Comparison of ENCODE assay signal across 24 cellular contexts in genomic region chr10:96648297-96648696, GRCh38.
A peak's percentile ranks its signal among the peaks of the same experiment; 100 is the strongest.
DNase-seq lines count a peak whose midpoint lies in the region; ATAC-seq and TF ChIP-seq lines count a peak whose summit lies in the region.
"Had no signal": no experiment of that assay in that cellular context is flagged by ENCODE, and none has a peak within 500 bp of the region (broad histone marks: within the 10 kb centered on the region; RNA-seq: fewer than 3 reads in every experiment).

No MANE protein-coding gene starts in this region.

- H3K27ac ChIP-seq in right lobe of liver: peak overlapping the region; percentile 60 to 90 (median 80)
- H3K27ac ChIP-seq: dorsolateral prefrontal cortex, ovary, RWPE1 had no signal

- no peaks in the 10 kb centered on the region for H3K27me3 ChIP-seq in right lobe of liver
- H3K27me3 ChIP-seq: ovary, upper lobe of left lung had no signal

- H3K9me3 ChIP-seq in right lobe of liver: no peaks in the 10 kb centered on the region
- H3K9me3 ChIP-seq: ovary, upper lobe of left lung had no signal

- intact Hi-C loops in right lobe of liver (cut with DNase I): no loop called here

- peaks cover 0 to 53% (median 14%) of the 10 kb centered on the region in 4 donors for H3K4me1 ChIP-seq in right lobe of liver

- H3K36me3 ChIP-seq in right lobe of liver: peaks cover 6 to 49% (median 11%) of the 10 kb centered on the region in 4 donors
- H3K36me3 ChIP-seq: ovary had no signal

- H3K4me1 Mint-ChIP-seq in activated naive CD8-positive, alpha-beta T cell treated with anti-CD3 and anti-CD28 coated beads, Interleukin-2, amount 10 ng/mL, durations not matched to agents 7 days and 5 days: peaks cover 45% of the 10 kb centered on the region
- peaks cover 47% of the 10 kb centered on the region for H3K4me1 Mint-ChIP-seq in activated naive CD8-positive, alpha-beta T cell treated with anti-CD3 and anti-CD28 coated beads for 36 hours
- H3K4me1 Mint-ChIP-seq in activated T-helper 17 cell treated with anti-CD3 and anti-CD28 coated beads, Interleukin-2, amount 50 U/mL, for 72 hours: peaks cover 38% of the 10 kb centered on the region
- peaks cover 69 to 92% of the 10 kb centered on the region in 2 donors for H3K4me1 Mint-ChIP-seq in stimulated activated naive B cell treated with anti-CD40 and anti-IgM and Interleukin-4, amounts not matched to agents 10 μg/mL and 1 μg/mL and 100 μg/mL, for 72 hours

- H3K36me3 Mint-ChIP-seq in activated naive CD8-positive, alpha-beta T cell treated with anti-CD3 and anti-CD28 coated beads, Interleukin-2, amount 10 ng/mL, durations not matched to agents 7 days and 5 days: peaks cover 6% of the 10 kb centered on the region
- peaks cover 15% of the 10 kb centered on the region for H3K36me3 Mint-ChIP-seq in activated naive CD8-positive, alpha-beta T cell treated with anti-CD3 and anti-CD28 coated beads for 36 hours
- peaks cover 5% of the 10 kb centered on the region for H3K36me3 Mint-ChIP-seq in activated T-helper 17 cell treated with anti-CD3 and anti-CD28 coated beads, Interleukin-2, amount 50 U/mL, for 72 hours (ENCODE audit: low read depth)
- H3K36me3 Mint-ChIP-seq in stimulated activated naive B cell treated with anti-CD40 and anti-IgM and Interleukin-4, amounts not matched to agents 10 μg/mL and 1 μg/mL and 100 μg/mL, for 72 hours: peaks cover 57 to 79% of the 10 kb centered on the region in 2 donors
- H3K36me3 Mint-ChIP-seq: activated naive CD8-positive, alpha-beta T cell; naive thymus-derived CD8-positive, alpha-beta T cell had no signal

- no peak for ATAC-seq in activated naive CD8-positive, alpha-beta T cell treated with anti-CD3 and anti-CD28 coated beads, Interleukin-2, amount 10 ng/mL, durations not matched to agents 7 days and 5 days (ENCODE audit: low read depth)
- peak; percentile 54 for ATAC-seq in activated T-helper 17 cell treated with anti-CD3 and anti-CD28 coated beads, Interleukin-2, amount 50 U/mL, for 72 hours (replicated peaks)
- ATAC-seq in right lobe of liver: peak; percentile 22 to 66 (median 41)
- peak; percentile 14 for ATAC-seq in stimulated activated naive B cell treated with anti-CD40 and anti-IgM and Interleukin-4, amounts not matched to agents 10 μg/mL and 1 μg/mL and 100 μg/mL, for 72 hours (replicated peaks)
- ATAC-seq in GM21423 (IDR thresholded peaks at IDR 0.05; ENCODE audit: unreplicated experiment): no peak
- ATAC-seq in GM21619 (IDR thresholded peaks at IDR 0.05; ENCODE audit: unreplicated experiment): no peak
- ATAC-seq: naive thymus-derived CD8-positive, alpha-beta T cell had no signal

- peak overlapping the region; percentile 30 for H3K27ac Mint-ChIP-seq in activated naive CD8-positive, alpha-beta T cell treated with anti-CD3 and anti-CD28 coated beads, Interleukin-2, amount 10 ng/mL, durations not matched to agents 7 days and 5 days
- no peak overlapping the region for H3K27ac Mint-ChIP-seq in activated naive CD8-positive, alpha-beta T cell treated with anti-CD3 and anti-CD28 coated beads for 36 hours
- H3K27ac Mint-ChIP-seq in activated T-helper 17 cell treated with anti-CD3 and anti-CD28 coated beads, Interleukin-2, amount 50 U/mL, for 72 hours: peak overlapping the region; percentile 91
- peak overlapping the region; percentile 76 for H3K27ac Mint-ChIP-seq in stimulated activated naive B cell treated with anti-CD40 and anti-IgM and Interleukin-4, amounts not matched to agents 10 μg/mL and 1 μg/mL and 100 μg/mL, for 72 hours
- H3K27ac Mint-ChIP-seq: activated naive CD8-positive, alpha-beta T cell had no signal

- H3K4me3 Mint-ChIP-seq in activated naive CD8-positive, alpha-beta T cell treated with anti-CD3 and anti-CD28 coated beads, Interleukin-2, amount 10 ng/mL, durations not matched to agents 7 days and 5 days: no peak overlapping the region
- no peak overlapping the region for H3K4me3 Mint-ChIP-seq in activated naive CD8-positive, alpha-beta T cell treated with anti-CD3 and anti-CD28 coated beads for 36 hours
- H3K4me3 Mint-ChIP-seq in activated T-helper 17 cell treated with anti-CD3 and anti-CD28 coated beads, Interleukin-2, amount 50 U/mL, for 72 hours: peak overlapping the region; percentile 70
- H3K4me3 Mint-ChIP-seq in stimulated activated naive B cell treated with anti-CD40 and anti-IgM and Interleukin-4, amounts not matched to agents 10 μg/mL and 1 μg/mL and 100 μg/mL, for 72 hours: no peak overlapping the region
- H3K4me3 Mint-ChIP-seq: activated naive CD8-positive, alpha-beta T cell; naive thymus-derived CD8-positive, alpha-beta T cell had no signal

- no peaks in the 10 kb centered on the region for H3K9me3 Mint-ChIP-seq in activated naive CD8-positive, alpha-beta T cell treated with anti-CD3 and anti-CD28 coated beads, Interleukin-2, amount 10 ng/mL, durations not matched to agents 7 days and 5 days
- no peaks in the 10 kb centered on the region for H3K9me3 Mint-ChIP-seq in activated naive CD8-positive, alpha-beta T cell treated with anti-CD3 and anti-CD28 coated beads for 36 hours
- H3K9me3 Mint-ChIP-seq in activated T-helper 17 cell treated with anti-CD3 and anti-CD28 coated beads, Interleukin-2, amount 50 U/mL, for 72 hours: no peaks in the 10 kb centered on the region
- peaks cover 0 to 2% of the 10 kb centered on the region in 2 donors for H3K9me3 Mint-ChIP-seq in stimulated activated naive B cell treated with anti-CD40 and anti-IgM and Interleukin-4, amounts not matched to agents 10 μg/mL and 1 μg/mL and 100 μg/mL, for 72 hours
- H3K9me3 Mint-ChIP-seq: naive thymus-derived CD8-positive, alpha-beta T cell had no signal

- no peaks in the 10 kb centered on the region for H3K27me3 Mint-ChIP-seq in activated naive CD8-positive, alpha-beta T cell treated with anti-CD3 and anti-CD28 coated beads, Interleukin-2, amount 10 ng/mL, durations not matched to agents 7 days and 5 days
- no peaks in the 10 kb centered on the region for H3K27me3 Mint-ChIP-seq in activated naive CD8-positive, alpha-beta T cell treated with anti-CD3 and anti-CD28 coated beads for 36 hours
- H3K27me3 Mint-ChIP-seq in activated T-helper 17 cell treated with anti-CD3 and anti-CD28 coated beads, Interleukin-2, amount 50 U/mL, for 72 hours: no peaks in the 10 kb centered on the region
- no peaks in the 10 kb centered on the region for H3K27me3 Mint-ChIP-seq in stimulated activated naive B cell treated with anti-CD40 and anti-IgM and Interleukin-4, amounts not matched to agents 10 μg/mL and 1 μg/mL and 100 μg/mL, for 72 hours
- H3K27me3 Mint-ChIP-seq: activated naive CD8-positive, alpha-beta T cell; naive thymus-derived CD8-positive, alpha-beta T cell had no signal

- TF ChIP-seq CTCF in right lobe of liver (IDR thresholded peaks at IDR 0.05): no peak

- POLR2A ChIA-PET in activated naive CD8-positive, alpha-beta T cell treated with anti-CD3 and anti-CD28 coated beads, Interleukin-2, amount 10 ng/mL, durations not matched to agents 7 days and 5 days (lab: Charles Lee): no interaction called here

- no peak overlapping the region for H3K4me3 ChIP-seq in right lobe of liver
- H3K4me3 ChIP-seq: dorsolateral prefrontal cortex, ovary, smooth muscle cell, upper lobe of left lung had no signal

- WGBS in right lobe of liver (ENCODE audit: insufficient coverage, low coverage, low lambda C conversion rate, missing lambda C conversion rate): 27% methylated on average over 4 of the region's 6 CpGs

- no peak for TF ChIP-seq POLR2A in right lobe of liver (IDR thresholded peaks at IDR 0.05)

- no peak for DNase-seq in activated naive CD8-positive, alpha-beta T cell treated with anti-CD3 and anti-CD28 coated beads, Interleukin-2, amount 10 ng/mL, durations not matched to agents 7 days and 5 days
- no peak for DNase-seq in activated naive CD8-positive, alpha-beta T cell treated with anti-CD3 and anti-CD28 coated beads for 36 hours
- DNase-seq in right lobe of liver (no peak), DMS79 treated with DMSO at 0.1 percent for 48 hours (lab: John Stamatoyannopoulos, UW) (no peak)
- no peak for DNase-seq in stimulated activated naive B cell treated with anti-CD40 and anti-IgM and Interleukin-4, amounts not matched to agents 10 μg/mL and 1 μg/mL and 100 μg/mL, for 72 hours
- DNase-seq: caudate nucleus; COR-L47; DMS53; dorsolateral prefrontal cortex; GF-D8; midbrain; naive thymus-derived CD8-positive, alpha-beta T cell; NCI-H446 treated with DMSO at 0.1 percent for 48 hours; ovary; retina; stimulated activated CD4-positive, alpha-beta T cell treated with anti-CD3 and anti-CD28 coated beads, Interleukin-2, amount 100 ng/mL, for 24 hours; substantia nigra had no signal

Comparison
In these comparisons a context has a peak if more than half of its experiments do, and no peak if none do; other contexts are left out.
1. ATAC-seq: peak in activated T-helper 17 cell treated with anti-CD3 and anti-CD28 coated beads, Interleukin-2, amount 50 U/mL, for 72 hours (single experiment), right lobe of liver (4 of 4) and stimulated activated naive B cell treated with anti-CD40 and anti-IgM and Interleukin-4, amounts not matched to agents 10 μg/mL and 1 μg/mL and 100 μg/mL, for 72 hours (2 of 2); none in activated naive CD8-positive, alpha-beta T cell treated with anti-CD3 and anti-CD28 coated beads, Interleukin-2, amount 10 ng/mL, durations not matched to agents 7 days and 5 days (single experiment), GM21423 (single experiment) and GM21619 (single experiment).